Comparison of ENCODE assay signal across 1 cellular context in the genomic region with DNA sequence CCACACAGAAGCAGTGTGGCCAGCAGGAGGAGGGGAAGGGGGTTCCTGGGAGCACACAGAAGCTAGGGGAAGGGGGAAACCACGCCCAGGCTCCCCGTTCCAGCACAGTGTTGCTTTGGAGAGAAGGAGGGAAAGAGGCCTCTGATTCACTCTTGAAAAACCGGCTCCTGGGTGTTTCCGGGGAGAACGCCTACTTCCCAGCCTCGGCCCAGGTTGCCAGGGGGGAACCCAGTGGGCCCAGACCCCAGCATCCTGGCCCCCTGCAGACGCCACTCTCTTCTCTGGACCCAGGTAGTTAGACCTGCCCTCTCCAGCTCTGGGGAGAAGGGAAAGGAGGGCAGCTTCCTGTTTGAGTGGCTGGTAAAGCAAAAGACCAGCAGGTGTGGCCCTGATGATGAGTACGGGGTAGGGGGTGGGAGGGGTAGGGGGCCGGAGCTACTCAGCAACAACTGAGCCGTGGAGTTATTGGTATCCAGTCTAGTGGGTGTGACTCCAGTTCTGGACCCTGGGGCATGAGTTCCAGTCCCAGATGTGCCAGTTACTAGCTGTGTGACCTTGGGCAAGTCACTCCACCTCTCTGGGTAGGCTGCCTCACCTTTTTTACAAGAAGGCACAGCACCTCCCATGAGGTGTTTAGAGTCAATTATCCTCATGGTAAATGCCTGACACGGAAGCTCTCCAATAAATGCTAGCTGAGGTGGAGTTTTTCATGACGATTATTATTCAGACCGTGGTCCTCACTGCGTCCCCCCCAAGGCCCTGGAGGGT.
TF ChIP-seq lines count a peak whose summit lies in the region.

No MANE protein-coding gene starts in this region.

TF ChIP-seq in IMR-90, 13 proteins besides CTCF, POLR2A, EP300 and RAD21 (continued from another document):
- TF ChIP-seq, protein P1, sequence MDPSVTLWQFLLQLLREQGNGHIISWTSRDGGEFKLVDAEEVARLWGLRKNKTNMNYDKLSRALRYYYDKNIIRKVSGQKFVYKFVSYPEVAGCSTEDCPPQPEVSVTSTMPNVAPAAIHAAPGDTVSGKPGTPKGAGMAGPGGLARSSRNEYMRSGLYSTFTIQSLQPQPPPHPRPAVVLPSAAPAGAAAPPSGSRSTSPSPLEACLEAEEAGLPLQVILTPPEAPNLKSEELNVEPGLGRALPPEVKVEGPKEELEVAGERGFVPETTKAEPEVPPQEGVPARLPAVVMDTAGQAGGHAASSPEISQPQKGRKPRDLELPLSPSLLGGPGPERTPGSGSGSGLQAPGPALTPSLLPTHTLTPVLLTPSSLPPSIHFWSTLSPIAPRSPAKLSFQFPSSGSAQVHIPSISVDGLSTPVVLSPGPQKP (IDR thresholded peaks at IDR 0.05; ENCODE audit: borderline replicate concordance, low read depth, low read length) = no peak
- TF ChIP-seq CEBPB (IDR thresholded peaks at IDR 0.05; ENCODE audit: low read depth, low read length) = no peak
- TF ChIP-seq MAFK (IDR thresholded peaks at IDR 0.05; ENCODE audit: low read depth, low read length) = no peak
- no peak for TF ChIP-seq BHLHE40 (IDR thresholded peaks at IDR 0.05; ENCODE audit: low read depth, low read length)
- TF ChIP-seq SMC3 (IDR thresholded peaks at IDR 0.05; ENCODE audit: low read depth, low read length) = no peak
- no peak for TF ChIP-seq CHD1 (IDR thresholded peaks at IDR 0.05; ENCODE audit: low read depth, low read length)
TF ChIP-seq in IMR-90: peak in this region for 0.
